In genomic region chr19:3476830-3477229, GRCh38 we compare ENCODE assay signal across 2 cellular contexts.
TF ChIP-seq lines count a peak whose summit lies in the region.

No MANE protein-coding gene starts in this region.

TF ChIP-seq in IMR-90, 13 proteins besides CTCF, POLR2A, EP300 and RAD21:
- TF ChIP-seq MXI1 (IDR thresholded peaks at IDR 0.05; ENCODE audit: borderline replicate concordance, low read depth, low read length): no peak
- TF ChIP-seq CEBPB (IDR thresholded peaks at IDR 0.05; ENCODE audit: low read depth, low read length): no peak
- no peak for TF ChIP-seq RFX5 (IDR thresholded peaks at IDR 0.05; ENCODE audit: low read depth, low read length)
- TF ChIP-seq ELK1 (IDR thresholded peaks at IDR 0.05; ENCODE audit: borderline replicate concordance, low read depth, low read length): no peak
- no peak for TF ChIP-seq SMC3 (IDR thresholded peaks at IDR 0.05; ENCODE audit: low read depth, low read length)
- TF ChIP-seq BHLHE40 (IDR thresholded peaks at IDR 0.05; ENCODE audit: low read depth, low read length): no peak
- TF ChIP-seq USF2 (IDR thresholded peaks at IDR 0.05; ENCODE audit: low read depth, low read length): no peak
- TF ChIP-seq NFE2L2 (IDR thresholded peaks at IDR 0.05; ENCODE audit: low read depth, low read length): no peak
- no peak for TF ChIP-seq MAFK (IDR thresholded peaks at IDR 0.05; ENCODE audit: low read depth, low read length)
- no peak for TF ChIP-seq FOS (IDR thresholded peaks at IDR 0.05; ENCODE audit: low read depth, low read length)
- TF ChIP-seq MAZ (IDR thresholded peaks at IDR 0.05; ENCODE audit: borderline replicate concordance, low read depth, low read length): no peak
- TF ChIP-seq CHD1 (IDR thresholded peaks at IDR 0.05; ENCODE audit: low read depth, low read length): no peak
- TF ChIP-seq RCOR1 (IDR thresholded peaks at IDR 0.05; ENCODE audit: insufficient replicate concordance, low read length): no peak

TF ChIP-seq in K562, 482 proteins besides CTCF, POLR2A, EP300 and RAD21:
- TF ChIP-seq USF1 (CRISPR knock-in tag; IDR thresholded peaks at IDR 0.05): no peak
- no peak for TF ChIP-seq TCF7 (IDR thresholded peaks at IDR 0.05; ENCODE audit: borderline replicate concordance)
- 0 out of 4 replicates have a peak, but pooled peaks of 1 of the 2 experiments have one; percentile 25 for TF ChIP-seq HDAC1 (IDR thresholded peaks at IDR 0.05)
- TF ChIP-seq E2F5 (CRISPR knock-in tag; IDR thresholded peaks at IDR 0.05): no peak
- 0 out of 2 replicates have a peak, but pooled peaks have one; percentile 57 for TF ChIP-seq EHMT2 (IDR thresholded peaks at IDR 0.05)
- no peak for TF ChIP-seq FOXM1 (IDR thresholded peaks at IDR 0.05; ENCODE audit: low read depth)
- no peak for TF ChIP-seq FOXM1 (CRISPR knock-in tag; IDR thresholded peaks at IDR 0.05; ENCODE audit: low read depth)
- no peak for TF ChIP-seq HMGXB4 (CRISPR knock-in tag; IDR thresholded peaks at IDR 0.05)
- TF ChIP-seq C11orf30 (IDR thresholded peaks at IDR 0.05; ENCODE audit: low read depth): no peak
- no peak for TF ChIP-seq MYNN (IDR thresholded peaks at IDR 0.05)
- TF ChIP-seq MYNN (CRISPR knock-in tag; IDR thresholded peaks at IDR 0.05): no peak
- TF ChIP-seq CREB1 (IDR thresholded peaks at IDR 0.05): no peak
- TF ChIP-seq CREB1 (CRISPR knock-in tag; IDR thresholded peaks at IDR 0.05): no peak
- no peak for TF ChIP-seq CBX3 (IDR thresholded peaks at IDR 0.05; ENCODE audit: borderline replicate concordance in 1 of 2, low read length in 2 of 2)
- no peak for TF ChIP-seq ZBTB49 (CRISPR knock-in tag; IDR thresholded peaks at IDR 0.05; ENCODE audit: borderline replicate concordance)
- TF ChIP-seq ZNF124 (CRISPR knock-in tag; IDR thresholded peaks at IDR 0.05): no peak
- peak; percentile 81 for TF ChIP-seq EGR1 (conservative IDR thresholded peaks at IDR 0.05)
- TF ChIP-seq ZNF384 (IDR thresholded peaks at IDR 0.05; ENCODE audit: low read depth, low read length): no peak
- TF ChIP-seq KDM1A (IDR thresholded peaks at IDR 0.05): peak in 1 of 2 experiments; percentile 29; a peak in 1 of 4 replicates
